1 cellular context compared by ENCODE assay signal in genomic region chr12:64344631-64345030, GRCh38. TPM values are rescaled to one million over a fixed set of nuclear protein-coding genes. Genes with fewer than 3 reads are reported as not detected.
"Had no signal": no experiment of that assay in that cellular context is flagged by ENCODE, and none has a peak within 500 bp of the region (broad histone marks: within the 10 kb centered on the region; RNA-seq: fewer than 3 reads in every experiment).

No MANE protein-coding gene starts in this region.

RNA-seq across cellular contexts. Expression of gene C12orf56, which starts 45.9 kb away (rescaled TPM):
- polyA plus RNA-seq: IgD-negative memory B cell had no signal
